ENCODE assay signal across 1 cellular context in genomic region chr13:49935171-49936084, GRCh38.
TF ChIP-seq lines count a peak whose summit lies in the region.

No MANE protein-coding gene starts in this region.

TF ChIP-seq in GM12878, 131 proteins besides CTCF, POLR2A, EP300 and RAD21 (continued from another document):
- TF ChIP-seq HSF1 (IDR thresholded peaks at IDR 0.05; ENCODE audit: low read depth, low read length) = no peak
- TF ChIP-seq PML (IDR thresholded peaks at IDR 0.05; ENCODE audit: low read length) = no peak
- no peak for TF ChIP-seq KLF5 (IDR thresholded peaks at IDR 0.05; ENCODE audit: partially characterized antibody)
- TF ChIP-seq, protein P1, sequence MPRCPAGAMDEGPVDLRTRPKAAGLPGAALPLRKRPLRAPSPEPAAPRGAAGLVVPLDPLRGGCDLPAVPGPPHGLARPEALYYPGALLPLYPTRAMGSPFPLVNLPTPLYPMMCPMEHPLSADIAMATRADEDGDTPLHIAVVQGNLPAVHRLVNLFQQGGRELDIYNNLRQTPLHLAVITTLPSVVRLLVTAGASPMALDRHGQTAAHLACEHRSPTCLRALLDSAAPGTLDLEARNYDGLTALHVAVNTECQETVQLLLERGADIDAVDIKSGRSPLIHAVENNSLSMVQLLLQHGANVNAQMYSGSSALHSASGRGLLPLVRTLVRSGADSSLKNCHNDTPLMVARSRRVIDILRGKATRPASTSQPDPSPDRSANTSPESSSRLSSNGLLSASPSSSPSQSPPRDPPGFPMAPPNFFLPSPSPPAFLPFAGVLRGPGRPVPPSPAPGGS (IDR thresholded peaks at IDR 0.05; ENCODE audit: borderline replicate concordance, insufficient read depth, low read depth, low read length, poor library complexity, severe bottlenecking) = no peak
- TF ChIP-seq JUNB (IDR thresholded peaks at IDR 0.05) = 0 out of 2 replicates have a peak, but pooled peaks have one; percentile 39
- TF ChIP-seq, protein P2, sequence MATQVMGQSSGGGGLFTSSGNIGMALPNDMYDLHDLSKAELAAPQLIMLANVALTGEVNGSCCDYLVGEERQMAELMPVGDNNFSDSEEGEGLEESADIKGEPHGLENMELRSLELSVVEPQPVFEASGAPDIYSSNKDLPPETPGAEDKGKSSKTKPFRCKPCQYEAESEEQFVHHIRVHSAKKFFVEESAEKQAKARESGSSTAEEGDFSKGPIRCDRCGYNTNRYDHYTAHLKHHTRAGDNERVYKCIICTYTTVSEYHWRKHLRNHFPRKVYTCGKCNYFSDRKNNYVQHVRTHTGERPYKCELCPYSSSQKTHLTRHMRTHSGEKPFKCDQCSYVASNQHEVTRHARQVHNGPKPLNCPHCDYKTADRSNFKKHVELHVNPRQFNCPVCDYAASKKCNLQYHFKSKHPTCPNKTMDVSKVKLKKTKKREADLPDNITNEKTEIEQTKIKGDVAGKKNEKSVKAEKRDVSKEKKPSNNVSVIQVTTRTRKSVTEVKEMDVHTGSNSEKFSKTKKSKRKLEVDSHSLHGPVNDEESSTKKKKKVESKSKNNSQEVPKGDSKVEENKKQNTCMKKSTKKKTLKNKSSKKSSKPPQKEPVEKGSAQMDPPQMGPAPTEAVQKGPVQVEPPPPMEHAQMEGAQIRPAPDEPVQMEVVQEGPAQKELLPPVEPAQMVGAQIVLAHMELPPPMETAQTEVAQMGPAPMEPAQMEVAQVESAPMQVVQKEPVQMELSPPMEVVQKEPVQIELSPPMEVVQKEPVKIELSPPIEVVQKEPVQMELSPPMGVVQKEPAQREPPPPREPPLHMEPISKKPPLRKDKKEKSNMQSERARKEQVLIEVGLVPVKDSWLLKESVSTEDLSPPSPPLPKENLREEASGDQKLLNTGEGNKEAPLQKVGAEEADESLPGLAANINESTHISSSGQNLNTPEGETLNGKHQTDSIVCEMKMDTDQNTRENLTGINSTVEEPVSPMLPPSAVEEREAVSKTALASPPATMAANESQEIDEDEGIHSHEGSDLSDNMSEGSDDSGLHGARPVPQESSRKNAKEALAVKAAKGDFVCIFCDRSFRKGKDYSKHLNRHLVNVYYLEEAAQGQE (IDR thresholded peaks at IDR 0.05; ENCODE audit: low read depth, low read length) = no peak
- peak in 1 of 2 experiments; percentile 55; a peak in 1 of 3 replicates for TF ChIP-seq EGR1 (IDR thresholded peaks at IDR 0.05; ENCODE audit: borderline replicate concordance in 1 of 2, low read depth in 2 of 2, low read length in 2 of 2)
- TF ChIP-seq ATF7 (IDR thresholded peaks at IDR 0.05; ENCODE audit: low read depth) = no peak
- 0 out of 2 replicates have a peak, but pooled peaks have one; percentile 46 for TF ChIP-seq ZNF217 (IDR thresholded peaks at IDR 0.05)
- TF ChIP-seq POU2F2 (IDR thresholded peaks at IDR 0.05; ENCODE audit: borderline replicate concordance, low read depth, low read length) = no peak
- TF ChIP-seq IKZF1 (conservative IDR thresholded peaks at IDR 0.05) = peak; percentile 43
- TF ChIP-seq NBN (IDR thresholded peaks at IDR 0.05) = no peak
- TF ChIP-seq NKRF (conservative IDR thresholded peaks at IDR 0.05) = no peak
- no peak for TF ChIP-seq POLR2AphosphoS2 (IDR thresholded peaks at IDR 0.05; ENCODE audit: low read depth, low read length)
- no peak for TF ChIP-seq CHD1 (IDR thresholded peaks at IDR 0.05; ENCODE audit: low read depth, low read length)
- no peak for TF ChIP-seq SKIL (IDR thresholded peaks at IDR 0.05; ENCODE audit: low read depth, poor library complexity, severe bottlenecking)
- 0 out of 2 replicates have a peak, but pooled peaks have one; percentile 15 for TF ChIP-seq PKNOX1 (IDR thresholded peaks at IDR 0.05)
- no peak for TF ChIP-seq NR2C1 (IDR thresholded peaks at IDR 0.05)
- no peak for TF ChIP-seq TARDBP (IDR thresholded peaks at IDR 0.05; ENCODE audit: borderline replicate concordance)
- TF ChIP-seq FOS (IDR thresholded peaks at IDR 0.05; ENCODE audit: borderline replicate concordance, extremely low read depth, insufficient read length) = no peak
- TF ChIP-seq SUZ12 (IDR thresholded peaks at IDR 0.05; ENCODE audit: unreplicated experiment) = no peak
- no peak for TF ChIP-seq HCFC1 (IDR thresholded peaks at IDR 0.05; ENCODE audit: low read length)
- TF ChIP-seq, protein P3, sequence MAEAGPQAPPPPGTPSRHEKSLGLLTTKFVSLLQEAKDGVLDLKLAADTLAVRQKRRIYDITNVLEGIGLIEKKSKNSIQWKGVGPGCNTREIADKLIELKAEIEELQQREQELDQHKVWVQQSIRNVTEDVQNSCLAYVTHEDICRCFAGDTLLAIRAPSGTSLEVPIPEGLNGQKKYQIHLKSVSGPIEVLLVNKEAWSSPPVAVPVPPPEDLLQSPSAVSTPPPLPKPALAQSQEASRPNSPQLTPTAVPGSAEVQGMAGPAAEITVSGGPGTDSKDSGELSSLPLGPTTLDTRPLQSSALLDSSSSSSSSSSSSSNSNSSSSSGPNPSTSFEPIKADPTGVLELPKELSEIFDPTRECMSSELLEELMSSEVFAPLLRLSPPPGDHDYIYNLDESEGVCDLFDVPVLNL (IDR thresholded peaks at IDR 0.05; ENCODE audit: low read depth, low read length) = no peak
- TF ChIP-seq EED (IDR thresholded peaks at IDR 0.05; ENCODE audit: low read depth) = 0 out of 2 replicates have a peak, but pooled peaks have one; percentile 31
